ENCODE assay signal across 29 cellular contexts in the genomic region with DNA sequence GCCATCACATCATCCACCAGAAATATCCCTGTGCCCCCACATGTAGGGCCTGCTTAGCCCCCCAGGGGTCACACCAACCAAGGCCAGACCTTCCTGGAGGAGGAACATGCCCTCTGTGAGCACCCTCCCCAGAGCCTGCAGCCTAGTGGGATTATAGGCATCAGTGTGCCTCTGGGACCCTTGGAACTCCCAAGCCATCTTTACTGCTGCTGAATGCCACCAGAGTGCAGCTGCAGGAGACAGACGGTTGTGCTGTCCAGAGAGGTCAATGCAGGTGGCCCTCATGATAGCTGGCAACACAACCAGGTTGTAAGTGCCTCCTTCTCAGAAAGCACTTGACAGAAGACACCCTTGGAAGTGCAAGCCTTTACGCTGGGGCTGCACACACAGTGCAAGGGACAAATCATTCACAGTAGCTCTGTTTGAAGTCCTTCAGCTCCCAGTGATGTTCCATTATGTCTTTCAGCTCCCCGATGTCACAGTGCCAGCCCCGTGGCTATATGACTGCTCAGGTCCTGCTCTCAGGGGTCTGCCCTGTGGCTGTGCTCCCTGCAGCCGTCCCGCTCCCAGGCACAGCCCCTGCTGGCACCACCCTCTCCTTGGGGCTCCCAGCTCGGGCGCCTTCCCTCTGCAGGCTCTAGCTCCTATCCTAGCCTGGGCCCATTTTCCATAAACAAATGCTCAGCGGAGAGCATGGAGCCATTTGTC.
DNase-seq lines count a peak whose midpoint lies in the region; ATAC-seq and TF ChIP-seq lines count a peak whose summit lies in the region.
"Had no signal": no experiment of that assay in that cellular context is flagged by ENCODE, and none has a peak within 500 bp of the region (broad histone marks: within the 10 kb centered on the region; RNA-seq: fewer than 3 reads in every experiment).

No MANE protein-coding gene starts in this region.

- no peak overlapping the region for H3K4ac ChIP-seq in neuronal stem cell (ENCODE audit: low read length)

- H4K20me1 ChIP-seq in BLaER1 = no peaks in the 10 kb centered on the region
- H4K20me1 ChIP-seq in PC-9 (ENCODE audit: insufficient read depth) = no peaks in the 10 kb centered on the region

- peak overlapping the region; percentile 18 for H3K18ac ChIP-seq in neuronal stem cell (ENCODE audit: low read length)

- no peak overlapping the region for H4K91ac ChIP-seq in neuronal stem cell (ENCODE audit: low read depth, low read length, poor library complexity)

- H3K23ac ChIP-seq in neuronal stem cell (ENCODE audit: low read depth, low read length, poor library complexity) = no peak overlapping the region

- H3K9me2 ChIP-seq in PC-9 (ENCODE audit: insufficient read depth) = no peaks in the 10 kb centered on the region

- H3K4me1 ChIP-seq in BLaER1 (peaks cover 21% of the 10 kb centered on the region), PC-9 (replicated peaks; ENCODE audit: insufficient read depth) (peaks cover 25% of the 10 kb centered on the region), endodermal cell (ENCODE audit: control insufficient read depth, insufficient read depth, low read length) (no peaks in the 10 kb centered on the region), neuronal stem cell (ENCODE audit: control insufficient read depth in 2 of 2, insufficient read depth in 1 of 2, low read depth in 1 of 2, low read length in 2 of 2) (peaks cover 0 to 9% of the 10 kb centered on the region in 2 donors)
- H3K4me1 ChIP-seq in CD4-positive, alpha-beta memory T cell (ENCODE audit: insufficient read depth, low read length) = peaks cover 7% of the 10 kb centered on the region
- H3K4me1 ChIP-seq: SJSA1, uterus had no signal

- no TSS peak for BruUV-seq in PC-9 (replicated peaks; lab: Mats Ljungman, UMichigan)

- H3K4me3 ChIP-seq in BLaER1 (no peak overlapping the region), PC-9 (no peak overlapping the region), endodermal cell (ENCODE audit: low read length) (no peak overlapping the region), neuronal stem cell (ENCODE audit: low read length in 2 of 2) (no peak overlapping the region)
- H3K4me3 ChIP-seq in CD4-positive, alpha-beta memory T cell (ENCODE audit: low read length in 2 of 2) = no peak overlapping the region
- H3K4me3 ChIP-seq: GM23248, MG63, SJSA1, uterus had no signal

- no peaks in the 10 kb centered on the region for H3K79me1 ChIP-seq in neuronal stem cell (ENCODE audit: low read depth, low read length)

- H3K9me3 ChIP-seq in BLaER1 (no peaks in the 10 kb centered on the region), PC-9 (ENCODE audit: insufficient read depth, low read depth) (no peaks in the 10 kb centered on the region), endodermal cell (ENCODE audit: control insufficient read depth, low read length) (no peaks in the 10 kb centered on the region), neuronal stem cell (replicated peaks in 1 of 2; ENCODE audit: control insufficient read depth in 2 of 2, insufficient read depth in 1 of 2, low read depth in 1 of 2, low read length in 2 of 2) (peaks cover 0 to under 1% of the 10 kb centered on the region in 2 donors)
- no peaks in the 10 kb centered on the region for H3K9me3 ChIP-seq in CD4-positive, alpha-beta memory T cell (ENCODE audit: control insufficient read depth in 1 of 2, low read length in 2 of 2)
- H3K9me3 ChIP-seq: MG63, SJSA1, uterus had no signal

- DNase-seq in PC-9 (no peak), endodermal cell (peak; percentile 41), neuronal stem cell (ENCODE audit: low spot score) (no peak), kidney glomerular epithelial cell (lab: John Stamatoyannopoulos, UW) (no peak)
- DNase-seq in CD4-positive, alpha-beta memory T cell = no peak
- no peak for DNase-seq in stimulated activated naive CD8-positive, alpha-beta T cell treated with anti-CD3 and anti-CD28 coated beads, Interleukin-15, amount 100 ng/mL, for 72 hours
- DNase-seq in activated T-cell treated with anti-CD3 and anti-CD28 coated beads, Interleukin-2, amount 50 U/mL, for 72 hours = no peak
- DNase-seq: activated CD4-positive, alpha-beta memory T cell treated with anti-CD3 and anti-CD28 coated beads, Interleukin-2, amount 10 ng/mL, durations not matched to agents 7 days and 5 days; activated CD8-positive, alpha-beta memory T cell treated with anti-CD3 and anti-CD28 coated beads, Interleukin-2, amount 50 U/mL, for 4 hours; activated naive CD4-positive, alpha-beta T cell treated with anti-CD3 and anti-CD28 coated beads, Interleukin-2, amount 50 U/mL, for 16 hours; amniotic stem cell; brain microvascular endothelial cell; CD8-positive, alpha-beta memory T cell; effector CD4-positive, alpha-beta T cell; GM23248; hypothalamus; KBM-7; mesendoderm; MG63; NCI-H1105; NCI-H187 treated with DMSO at 0.1 percent for 48 hours; NCI-H2171 treated with DMSO at 0.1 percent for 48 hours; NCI-H524 treated with DMSO at 0.1 percent for 48 hours; stimulated activated naive B cell treated with anti-CD40 and anti-IgM and Interleukin-4, amounts not matched to agents 10 μg/mL and 1 μg/mL and 100 μg/mL, for 72 hours; T-helper 9 cell; uterus had no signal

- H2BK12ac ChIP-seq in neuronal stem cell (ENCODE audit: low read length) = no peak overlapping the region

- H2BK5ac ChIP-seq in neuronal stem cell (ENCODE audit: low read length) = no peak overlapping the region

- no peaks in the 10 kb centered on the region for H3K9me3 Mint-ChIP-seq in endodermal cell
- peaks cover 0 to 4% (median 0%) of the 10 kb centered on the region in 8 donors for H3K9me3 Mint-ChIP-seq in CD4-positive, alpha-beta memory T cell
- H3K9me3 Mint-ChIP-seq in stimulated activated naive CD8-positive, alpha-beta T cell treated with anti-CD3 and anti-CD28 coated beads, Interleukin-15, amount 100 ng/mL, for 72 hours = no peaks in the 10 kb centered on the region
- H3K9me3 Mint-ChIP-seq in activated T-cell treated with anti-CD3 and anti-CD28 coated beads, Interleukin-2, amount 50 U/mL, for 72 hours = no peaks in the 10 kb centered on the region
- H3K9me3 Mint-ChIP-seq: activated CD4-positive, alpha-beta memory T cell treated with anti-CD3 and anti-CD28 coated beads, Interleukin-2, amount 10 ng/mL, durations not matched to agents 7 days and 5 days; activated T-helper 1 cell treated with anti-CD3 and anti-CD28 coated beads, Interleukin-12 subunit alpha, Interleukin-12 subunit beta, Interleukin-2, Interleukin-4 antibody, amounts not matched to agents 30 ng/mL and 10 ng/mL and 1 ng/mL, durations not matched to agents 14 hours and 24 hours and 36 hours; CD8-positive, alpha-beta memory T cell; stimulated activated naive B cell treated with anti-CD40 and anti-IgM and Interleukin-4, amounts not matched to agents 10 μg/mL and 1 μg/mL and 100 μg/mL, for 72 hours had no signal

- no peak overlapping the region for H3K27ac Mint-ChIP-seq in endodermal cell
- no peak overlapping the region for H3K27ac Mint-ChIP-seq in CD4-positive, alpha-beta memory T cell
- H3K27ac Mint-ChIP-seq in stimulated activated naive CD8-positive, alpha-beta T cell treated with anti-CD3 and anti-CD28 coated beads, Interleukin-15, amount 100 ng/mL, for 72 hours = no peak overlapping the region
- no peak overlapping the region for H3K27ac Mint-ChIP-seq in activated T-cell treated with anti-CD3 and anti-CD28 coated beads, Interleukin-2, amount 50 U/mL, for 72 hours
- H3K27ac Mint-ChIP-seq: activated CD4-positive, alpha-beta memory T cell treated with anti-CD3 and anti-CD28 coated beads, Interleukin-2, amount 10 ng/mL, durations not matched to agents 7 days and 5 days; activated T-helper 1 cell treated with anti-CD3 and anti-CD28 coated beads, Interleukin-12 subunit alpha, Interleukin-12 subunit beta, Interleukin-2, Interleukin-4 antibody, amounts not matched to agents 30 ng/mL and 10 ng/mL and 1 ng/mL, durations not matched to agents 14 hours and 24 hours and 36 hours; stimulated activated naive B cell treated with anti-CD40 and anti-IgM and Interleukin-4, amounts not matched to agents 10 μg/mL and 1 μg/mL and 100 μg/mL, for 72 hours had no signal

- H2AK5ac ChIP-seq in neuronal stem cell (ENCODE audit: low read depth, low read length) = no peak overlapping the region

- H3K36me3 Mint-ChIP-seq in endodermal cell (ENCODE audit: low read depth) = no peaks in the 10 kb centered on the region
- H3K36me3 Mint-ChIP-seq in CD4-positive, alpha-beta memory T cell = no peaks in the 10 kb centered on the region
- H3K36me3 Mint-ChIP-seq in activated T-cell treated with anti-CD3 and anti-CD28 coated beads, Interleukin-2, amount 50 U/mL, for 72 hours (ENCODE audit: insufficient read depth in 2 of 2) = no peaks in the 10 kb centered on the region
- H3K36me3 Mint-ChIP-seq: CD8-positive, alpha-beta memory T cell; stimulated activated naive B cell treated with anti-CD40 and anti-IgM and Interleukin-4, amounts not matched to agents 10 μg/mL and 1 μg/mL and 100 μg/mL, for 72 hours had no signal

- CTCF ChIA-PET in PC-9 (lab: Charles Lee) = interaction anchor here (0.6 kb wide), 1 partner anchor 36 kb away, joined by 3 read pairs; no protein-coding TSS in a partner anchor
- CTCF ChIA-PET in CD4-positive, alpha-beta memory T cell (lab: Charles Lee; ENCODE audit: partially characterized antibody) = interaction anchor here (1.2 to 7.7 kb wide), 3 partner anchors 8 to 606 kb away, joined by 3 to 104 read pairs (median 3); a partner anchor contains a TSS

- H3K27ac ChIP-seq in BLaER1 (no peak overlapping the region), PC-9 (no peak overlapping the region), endodermal cell (ENCODE audit: low read depth, low read length) (no peak overlapping the region), neuronal stem cell (replicated peaks; ENCODE audit: low read length) (no peak overlapping the region)
- no peak overlapping the region for H3K27ac ChIP-seq in CD4-positive, alpha-beta memory T cell (ENCODE audit: low read depth, low read length)
- H3K27ac ChIP-seq: brain microvascular endothelial cell, GM23248, SJSA1, uterus had no signal

- no peak overlapping the region for H3K14ac ChIP-seq in neuronal stem cell (ENCODE audit: low read length)

- H3K27me3 Mint-ChIP-seq in endodermal cell (ENCODE audit: insufficient read depth) = peaks cover 3% of the 10 kb centered on the region
- H3K27me3 Mint-ChIP-seq in CD4-positive, alpha-beta memory T cell = no peaks in the 10 kb centered on the region
- no peaks in the 10 kb centered on the region for H3K27me3 Mint-ChIP-seq in stimulated activated naive CD8-positive, alpha-beta T cell treated with anti-CD3 and anti-CD28 coated beads, Interleukin-15, amount 100 ng/mL, for 72 hours
- no peaks in the 10 kb centered on the region for H3K27me3 Mint-ChIP-seq in activated T-cell treated with anti-CD3 and anti-CD28 coated beads, Interleukin-2, amount 50 U/mL, for 72 hours (ENCODE audit: low read depth)
- H3K27me3 Mint-ChIP-seq: activated CD4-positive, alpha-beta memory T cell treated with anti-CD3 and anti-CD28 coated beads, Interleukin-2, amount 10 ng/mL, durations not matched to agents 7 days and 5 days had no signal

- peaks cover 10% of the 10 kb centered on the region; the same call in 1 of the 2 replicates for H3F3A ChIP-seq in PC-9 (ENCODE audit: insufficient read depth, low read depth)

- H3K27me3 ChIP-seq in BLaER1 = no peaks in the 10 kb centered on the region
- no peaks in the 10 kb centered on the region for H3K27me3 ChIP-seq in PC-9 (ENCODE audit: insufficient read depth, low read depth)
- no peaks in the 10 kb centered on the region for H3K27me3 ChIP-seq in endodermal cell (ENCODE audit: control insufficient read depth, insufficient read depth, low read length, poor library complexity, severe bottlenecking)
- H3K27me3 ChIP-seq in neuronal stem cell (ENCODE audit: control insufficient read depth in 3 of 3, insufficient read depth in 3 of 3, low read depth in 1 of 3, low read length in 3 of 3) = peaks cover 0 to 55% (median 0%) of the 10 kb centered on the region in 3 experiments
- no peaks in the 10 kb centered on the region for H3K27me3 ChIP-seq in CD4-positive, alpha-beta memory T cell (ENCODE audit: insufficient read depth, low read length)
- H3K27me3 ChIP-seq: MG63, uterus had no signal

- no peak overlapping the region for H3K4me3 Mint-ChIP-seq in endodermal cell
- no peak overlapping the region for H3K4me3 Mint-ChIP-seq in CD4-positive, alpha-beta memory T cell
- no peak overlapping the region for H3K4me3 Mint-ChIP-seq in stimulated activated naive CD8-positive, alpha-beta T cell treated with anti-CD3 and anti-CD28 coated beads, Interleukin-15, amount 100 ng/mL, for 72 hours
- H3K4me3 Mint-ChIP-seq in activated T-cell treated with anti-CD3 and anti-CD28 coated beads, Interleukin-2, amount 50 U/mL, for 72 hours = no peak overlapping the region
- H3K4me3 Mint-ChIP-seq: activated CD4-positive, alpha-beta memory T cell treated with anti-CD3 and anti-CD28 coated beads, Interleukin-2, amount 10 ng/mL, durations not matched to agents 7 days and 5 days; activated T-helper 1 cell treated with anti-CD3 and anti-CD28 coated beads, Interleukin-12 subunit alpha, Interleukin-12 subunit beta, Interleukin-2, Interleukin-4 antibody, amounts not matched to agents 30 ng/mL and 10 ng/mL and 1 ng/mL, durations not matched to agents 14 hours and 24 hours and 36 hours; CD8-positive, alpha-beta memory T cell; stimulated activated naive B cell treated with anti-CD40 and anti-IgM and Interleukin-4, amounts not matched to agents 10 μg/mL and 1 μg/mL and 100 μg/mL, for 72 hours had no signal

- H3K79me2 ChIP-seq in PC-9 (ENCODE audit: low read depth) = no peaks in the 10 kb centered on the region

- H3K4me1 Mint-ChIP-seq in endodermal cell = no peaks in the 10 kb centered on the region
- peaks cover 4 to 10% (median 6%) of the 10 kb centered on the region in 4 donors for H3K4me1 Mint-ChIP-seq in CD4-positive, alpha-beta memory T cell
- H3K4me1 Mint-ChIP-seq in stimulated activated naive CD8-positive, alpha-beta T cell treated with anti-CD3 and anti-CD28 coated beads, Interleukin-15, amount 100 ng/mL, for 72 hours = peaks cover 7% of the 10 kb centered on the region
- H3K4me1 Mint-ChIP-seq in activated T-cell treated with anti-CD3 and anti-CD28 coated beads, Interleukin-2, amount 50 U/mL, for 72 hours (ENCODE audit: low read depth) = no peaks in the 10 kb centered on the region
- H3K4me1 Mint-ChIP-seq: activated CD4-positive, alpha-beta memory T cell treated with anti-CD3 and anti-CD28 coated beads, Interleukin-2, amount 10 ng/mL, durations not matched to agents 7 days and 5 days had no signal

- TF ChIP-seq CTCF in PC-9 (conservative IDR thresholded peaks at IDR 0.05) (no peak), endodermal cell (conservative IDR thresholded peaks at IDR 0.05) (no peak)

- H3K4me2 ChIP-seq in BLaER1 (peak overlapping the region; percentile 28), PC-9 (peak overlapping the region; percentile 47), neuronal stem cell (ENCODE audit: insufficient read depth, low read length, poor library complexity, severe bottlenecking) (no peak overlapping the region)

- H3K36me3 ChIP-seq in BLaER1 (no peaks in the 10 kb centered on the region), PC-9 (ENCODE audit: low read depth) (no peaks in the 10 kb centered on the region), endodermal cell (ENCODE audit: control insufficient read depth, insufficient read depth, low read length) (no peaks in the 10 kb centered on the region), neuronal stem cell (replicated peaks in 1 of 2; ENCODE audit: control insufficient read depth in 2 of 2, insufficient read depth in 2 of 2, low read length in 2 of 2) (no peaks in the 10 kb centered on the region)
- H3K36me3 ChIP-seq in CD4-positive, alpha-beta memory T cell (ENCODE audit: insufficient read depth, low read length) = no peaks in the 10 kb centered on the region
- H3K36me3 ChIP-seq: brain microvascular endothelial cell, MG63, SJSA1, uterus had no signal

- H3K9ac ChIP-seq in BLaER1 = no peak overlapping the region
- H3K9ac ChIP-seq in endodermal cell (ENCODE audit: extremely low read depth, low read length, poor library complexity, severe bottlenecking) = no peak overlapping the region
- H3K9ac ChIP-seq in neuronal stem cell (ENCODE audit: low read depth, low read length, poor library complexity) = no peak overlapping the region
- H3K9ac ChIP-seq: GM23248 had no signal

- POLR2A ChIA-PET in PC-9 (lab: Charles Lee; ENCODE audit: unreplicated experiment) = no interaction called here
- POLR2A ChIA-PET in CD4-positive, alpha-beta memory T cell (lab: Charles Lee; ENCODE audit: partially characterized antibody) = no interaction called here

- ATAC-seq in stimulated activated naive CD8-positive, alpha-beta T cell treated with anti-CD3 and anti-CD28 coated beads, Interleukin-15, amount 100 ng/mL, for 72 hours = no peak
- ATAC-seq in activated T-cell treated with anti-CD3 and anti-CD28 coated beads, Interleukin-2, amount 50 U/mL, for 72 hours (replicated peaks in 1 of 2) = no peak
- ATAC-seq: stimulated activated naive B cell treated with anti-CD40 and anti-IgM and Interleukin-4, amounts not matched to agents 10 μg/mL and 1 μg/mL and 100 μg/mL, for 72 hours had no signal

- 90% methylated on average over 8 to 9 of the region's 9 CpGs for WGBS in endodermal cell (ENCODE audit: insufficient coverage in 1 of 2, insufficient read length in 1 of 2), 2 experiments
- WGBS in neuronal stem cell (ENCODE audit: extremely low coverage in 2 of 2, insufficient read length in 2 of 2, insufficient replicate concordance in 1 of 2), 2 donors = no CpG with 5 or more reads among the region's 9 CpGs

- H2AFZ ChIP-seq in PC-9 (no peak overlapping the region), neuronal stem cell (ENCODE audit: low read length) (peak overlapping the region; percentile 17)
- H2AFZ ChIP-seq: GM23248 had no signal

- H4K8ac ChIP-seq in neuronal stem cell (ENCODE audit: low read depth, low read length) = no peak overlapping the region

- H2BK120ac ChIP-seq in neuronal stem cell (ENCODE audit: low read depth, low read length) = no peak overlapping the region

- intact Hi-C loops in PC-9 (cut with micrococcal nuclease; ENCODE audit: unreplicated experiment) = no loop called here
- intact Hi-C loops in CD4-positive, alpha-beta memory T cell (cut with micrococcal nuclease) = loop anchor here (10.0 kb wide), 1 partner anchor 281 kb away; no protein-coding TSS in a partner anchor

- no peak overlapping the region for H2BK15ac ChIP-seq in neuronal stem cell (ENCODE audit: low read length)
